23 cellular contexts compared by ENCODE assay signal in the genomic region with DNA sequence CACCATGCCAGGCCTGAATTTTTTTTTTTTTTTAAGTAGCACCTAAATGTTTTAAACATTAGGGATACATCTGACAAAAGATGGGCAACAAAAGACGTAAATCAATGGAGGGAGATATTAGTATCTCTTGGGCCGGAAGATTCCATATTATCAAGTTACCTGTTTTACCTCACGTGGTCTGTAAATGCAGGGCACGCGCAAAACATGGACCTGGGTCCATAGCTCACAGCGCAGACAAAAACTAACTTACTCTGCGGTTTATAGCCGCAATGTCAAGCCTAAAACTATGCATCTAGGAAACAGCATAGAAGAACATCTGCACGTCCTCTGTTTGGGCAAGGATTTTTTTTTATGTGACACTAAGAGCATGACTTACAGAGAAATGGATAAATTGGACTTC. TPM values are rescaled to one million over a fixed set of nuclear protein-coding genes. Genes with fewer than 3 reads are reported as not detected.
"Had no signal": no experiment of that assay in that cellular context is flagged by ENCODE, and none has a peak within 500 bp of the region (broad histone marks: within the 10 kb centered on the region; RNA-seq: fewer than 3 reads in every experiment).

No MANE protein-coding gene starts in this region.

- ATAC-seq: activated naive CD4-positive, alpha-beta T cell treated with anti-CD3 and anti-CD28 coated beads, Interleukin-2, amount 50 U/mL, for 72 hours; activated naive CD8-positive, alpha-beta T cell treated with anti-CD3 and anti-CD28 coated beads, Interleukin-2, amount 50 U/mL, for 24 hours; activated T-cell treated with anti-CD3 and anti-CD28 coated beads, Interleukin-2, amount 50 U/mL, for 4 hours; body of pancreas; T-cell had no signal

- H3K9me3 Mint-ChIP-seq: activated CD4-positive, alpha-beta memory T cell treated with anti-CD3 and anti-CD28 coated beads for 36 hours; activated CD4-positive, alpha-beta T cell treated with anti-CD3 and anti-CD28 coated beads, Interleukin-2, amount 10 ng/mL, durations not matched to agents 7 days and 5 days; activated naive CD4-positive, alpha-beta T cell treated with anti-CD3 and anti-CD28 coated beads, Interleukin-2, amount 50 U/mL, for 72 hours; activated naive CD8-positive, alpha-beta T cell treated with anti-CD3 and anti-CD28 coated beads, Interleukin-2, amount 50 U/mL, for 24 hours; activated T-cell treated with anti-CD3 and anti-CD28 coated beads, Interleukin-2, amount 50 U/mL, for 4 hours; T-cell had no signal

- FAIRE-seq: bronchial epithelial cell had no signal

- H3K4me3 ChIP-seq: ascending aorta, body of pancreas, MG63 had no signal

- H3K4me1 Mint-ChIP-seq: activated naive CD8-positive, alpha-beta T cell treated with anti-CD3 and anti-CD28 coated beads, Interleukin-2, amount 50 U/mL, for 24 hours had no signal

- H3K27ac ChIP-seq: ascending aorta, body of pancreas had no signal

- DNase-seq: activated CD4-positive, alpha-beta memory T cell treated with anti-CD3 and anti-CD28 coated beads for 36 hours; activated CD4-positive, alpha-beta T cell treated with anti-CD3 and anti-CD28 coated beads, Interleukin-2, amount 10 ng/mL, durations not matched to agents 7 days and 5 days; activated CD4-positive, CD25-positive, alpha-beta regulatory T cell; activated CD8-positive, alpha-beta memory T cell treated with anti-CD3 and anti-CD28 coated beads for 24 hours; activated effector memory CD4-positive, alpha-beta T cell treated with anti-CD3 and anti-CD28 coated beads, Interleukin-2, amount 50 U/mL, for 16 hours; activated naive CD4-positive, alpha-beta T cell treated with Interleukin-2 at 50 U/mL for 16 hours; activated naive CD8-positive, alpha-beta T cell treated with anti-CD3 and anti-CD28 coated beads, Interleukin-2, amount 50 U/mL, for 24 hours; activated T-cell treated with anti-CD3 and anti-CD28 coated beads, Interleukin-2, amount 50 U/mL, for 4 hours; amniotic stem cell; body of pancreas; central memory CD4-positive, alpha-beta T cell; MG63; NCI-H187 treated with DMSO at 0.1 percent for 48 hours; NCI-H226; NCI-H526; SIG-M5; T-cell had no signal

- H3K27ac Mint-ChIP-seq: activated CD4-positive, alpha-beta memory T cell treated with anti-CD3 and anti-CD28 coated beads for 36 hours; activated CD4-positive, alpha-beta T cell treated with anti-CD3 and anti-CD28 coated beads, Interleukin-2, amount 10 ng/mL, durations not matched to agents 7 days and 5 days; activated naive CD4-positive, alpha-beta T cell treated with anti-CD3 and anti-CD28 coated beads, Interleukin-2, amount 50 U/mL, for 72 hours; activated naive CD8-positive, alpha-beta T cell treated with anti-CD3 and anti-CD28 coated beads, Interleukin-2, amount 50 U/mL, for 24 hours; T-cell had no signal

- H3K36me3 ChIP-seq: ascending aorta, MG63 had no signal

- H3K27me3 ChIP-seq: ascending aorta, body of pancreas, MG63 had no signal

- H3K9me3 ChIP-seq: ascending aorta, body of pancreas, MG63 had no signal

- H3K36me3 Mint-ChIP-seq: activated CD4-positive, alpha-beta memory T cell treated with anti-CD3 and anti-CD28 coated beads for 36 hours; activated naive CD4-positive, alpha-beta T cell treated with anti-CD3 and anti-CD28 coated beads, Interleukin-2, amount 50 U/mL, for 72 hours; T-cell had no signal

- H3K4me3 Mint-ChIP-seq: activated CD4-positive, alpha-beta memory T cell treated with anti-CD3 and anti-CD28 coated beads for 36 hours; activated CD4-positive, alpha-beta T cell treated with anti-CD3 and anti-CD28 coated beads, Interleukin-2, amount 10 ng/mL, durations not matched to agents 7 days and 5 days; activated naive CD8-positive, alpha-beta T cell treated with anti-CD3 and anti-CD28 coated beads, Interleukin-2, amount 50 U/mL, for 24 hours; activated T-cell treated with anti-CD3 and anti-CD28 coated beads, Interleukin-2, amount 50 U/mL, for 4 hours; T-cell had no signal

RNA-seq across cellular contexts. Expression of a gene that starts 31.5 kb away (rescaled TPM):
- total RNA-seq: RPMI7951 had no signal

RNA-seq across cellular contexts. Expression of a gene that starts 49.2 kb away (rescaled TPM):
- total RNA-seq: activated CD4-positive, alpha-beta memory T cell treated with anti-CD3 and anti-CD28 coated beads for 36 hours; activated CD4-positive, alpha-beta T cell treated with anti-CD3 and anti-CD28 coated beads, Interleukin-2, amount 10 ng/mL, durations not matched to agents 7 days and 5 days; activated naive CD4-positive, alpha-beta T cell treated with anti-CD3 and anti-CD28 coated beads, Interleukin-2, amount 50 U/mL, for 72 hours; activated T-cell treated with anti-CD3 and anti-CD28 coated beads, Interleukin-2, amount 50 U/mL, for 4 hours; ascending aorta; RPMI7951; T-helper 2 cell treated with Interferon-gamma antibody and Interleukin-4, amounts not matched to agents 100 ng/mL and 5 ng/mL, for 36 hours had no signal

RNA-seq across cellular contexts. Expression of a gene that starts 53.8 kb away (rescaled TPM):
- total RNA-seq: activated CD4-positive, alpha-beta memory T cell treated with anti-CD3 and anti-CD28 coated beads for 36 hours; body of pancreas; bronchial epithelial cell; NCI-H460; RPMI7951 had no signal
